In genomic region chr7:118801366-118801765, GRCh38 we compare ENCODE assay signal across 29 cellular contexts.
"Had no signal": no experiment of that assay in that cellular context is flagged by ENCODE, and none has a peak within 500 bp of the region (broad histone marks: within the 10 kb centered on the region; RNA-seq: fewer than 3 reads in every experiment).

No MANE protein-coding gene starts in this region.

- H3K27ac Mint-ChIP-seq: stimulated activated effector memory CD8-positive, alpha-beta T cell treated with anti-CD3 and anti-CD28 coated beads, Interleukin-12 subunit alpha, Interleukin-12 subunit beta, amount 100 ng/mL, for 72 hours; stimulated activated memory B cell treated with anti-CD40 and anti-IgM and Interleukin-4, amounts not matched to agents 10 μg/mL and 1 μg/mL and 100 μg/mL, for 72 hours; stimulated activated naive B cell treated with anti-CD40 and anti-IgM and Interleukin-4, amounts not matched to agents 10 μg/mL and 1 μg/mL and 100 μg/mL, for 72 hours; stimulated activated naive CD8-positive, alpha-beta T cell treated with anti-CD3 and anti-CD28 coated beads, Interleukin-15, amount 100 ng/mL, for 72 hours; stimulated activated naive CD8-positive, alpha-beta T cell treated with anti-CD3 and anti-CD28 coated beads, Interleukin-15, Interleukin-2, amounts not matched to agents 100 ng/mL and 50 ng/mL, for 24 hours; type B pancreatic cell had no signal

- ATAC-seq: stimulated activated effector memory CD8-positive, alpha-beta T cell treated with anti-CD3 and anti-CD28 coated beads, Interleukin-12 subunit alpha, Interleukin-12 subunit beta, amount 100 ng/mL, for 72 hours; stimulated activated memory B cell treated with anti-CD40 and anti-IgM and Interleukin-4, amounts not matched to agents 10 μg/mL and 1 μg/mL and 100 μg/mL, for 72 hours; stimulated activated naive B cell treated with anti-CD40 and anti-IgM and Interleukin-4, amounts not matched to agents 10 μg/mL and 1 μg/mL and 100 μg/mL, for 72 hours; stimulated activated naive CD8-positive, alpha-beta T cell treated with anti-CD3 and anti-CD28 coated beads, Interleukin-15, amount 100 ng/mL, for 72 hours; stimulated activated naive CD8-positive, alpha-beta T cell treated with anti-CD3 and anti-CD28 coated beads, Interleukin-15, Interleukin-2, amounts not matched to agents 100 U/mL and 50 U/mL, for 24 hours; upper lobe of right lung had no signal

- H3K4me3 ChIP-seq: stomach, suprapubic skin, testis, thoracic aorta, thyroid gland, tibial artery, tibial nerve, transverse colon, upper lobe of left lung, upper lobe of right lung, uterus, vagina had no signal

- H3K27ac ChIP-seq: stomach, suprapubic skin, testis, thoracic aorta, thyroid gland, tibial artery, tibial nerve, transverse colon, upper lobe of left lung, upper lobe of right lung, uterus, vagina had no signal

- H3K4me1 ChIP-seq: stomach, suprapubic skin, testis, thyroid gland, tibial artery, tibial nerve, transverse colon, upper lobe of left lung, upper lobe of right lung, uterus, vagina had no signal

- H3K36me3 Mint-ChIP-seq: stimulated activated effector memory CD8-positive, alpha-beta T cell treated with anti-CD3 and anti-CD28 coated beads, Interleukin-12 subunit alpha, Interleukin-12 subunit beta, amount 100 ng/mL, for 72 hours; stimulated activated memory B cell treated with anti-CD40 and anti-IgM and Interleukin-4, amounts not matched to agents 10 μg/mL and 1 μg/mL and 100 μg/mL, for 72 hours; stimulated activated naive B cell treated with anti-CD40 and anti-IgM and Interleukin-4, amounts not matched to agents 10 μg/mL and 1 μg/mL and 100 μg/mL, for 72 hours had no signal

- H3K36me3 ChIP-seq: stomach, suprapubic skin, thoracic aorta, thyroid gland, tibial artery, tibial nerve, transverse colon, upper lobe of left lung, upper lobe of right lung, uterus, vagina had no signal

- FAIRE-seq: urothelium cell line had no signal

- H3K4me3 Mint-ChIP-seq: stimulated activated effector memory CD8-positive, alpha-beta T cell treated with anti-CD3 and anti-CD28 coated beads, Interleukin-12 subunit alpha, Interleukin-12 subunit beta, amount 100 ng/mL, for 72 hours; stimulated activated memory B cell treated with anti-CD40 and anti-IgM and Interleukin-4, amounts not matched to agents 10 μg/mL and 1 μg/mL and 100 μg/mL, for 72 hours; stimulated activated naive B cell treated with anti-CD40 and anti-IgM and Interleukin-4, amounts not matched to agents 10 μg/mL and 1 μg/mL and 100 μg/mL, for 72 hours; stimulated activated naive CD8-positive, alpha-beta T cell treated with anti-CD3 and anti-CD28 coated beads, Interleukin-15, amount 100 ng/mL, for 72 hours; stimulated activated naive CD8-positive, alpha-beta T cell treated with anti-CD3 and anti-CD28 coated beads, Interleukin-15, Interleukin-2, amounts not matched to agents 100 ng/mL and 50 ng/mL, for 24 hours; type B pancreatic cell had no signal

- H3K9me3 ChIP-seq: suprapubic skin, testis, thoracic aorta, thyroid gland, tibial artery, tibial nerve, transverse colon, upper lobe of left lung, upper lobe of right lung, uterus, vagina had no signal

- H3K4me1 Mint-ChIP-seq: stimulated activated effector memory CD8-positive, alpha-beta T cell treated with anti-CD3 and anti-CD28 coated beads, Interleukin-12 subunit alpha, Interleukin-12 subunit beta, amount 100 ng/mL, for 72 hours; stimulated activated memory B cell treated with anti-CD40 and anti-IgM and Interleukin-4, amounts not matched to agents 10 μg/mL and 1 μg/mL and 100 μg/mL, for 72 hours; stimulated activated naive B cell treated with anti-CD40 and anti-IgM and Interleukin-4, amounts not matched to agents 10 μg/mL and 1 μg/mL and 100 μg/mL, for 72 hours; stimulated activated naive CD8-positive, alpha-beta T cell treated with anti-CD3 and anti-CD28 coated beads, Interleukin-15, amount 100 ng/mL, for 72 hours had no signal

- H3K27me3 Mint-ChIP-seq: stimulated activated memory B cell treated with anti-CD40 and anti-IgM and Interleukin-4, amounts not matched to agents 10 μg/mL and 1 μg/mL and 100 μg/mL, for 72 hours; stimulated activated naive B cell treated with anti-CD40 and anti-IgM and Interleukin-4, amounts not matched to agents 10 μg/mL and 1 μg/mL and 100 μg/mL, for 72 hours; stimulated activated naive CD8-positive, alpha-beta T cell treated with anti-CD3 and anti-CD28 coated beads, Interleukin-15, amount 100 ng/mL, for 72 hours; stimulated activated naive CD8-positive, alpha-beta T cell treated with anti-CD3 and anti-CD28 coated beads, Interleukin-15, Interleukin-2, amounts not matched to agents 100 ng/mL and 50 ng/mL, for 24 hours; type B pancreatic cell had no signal

- H3K27me3 ChIP-seq: stomach, suprapubic skin, testis, thyroid gland, tibial artery, tibial nerve, transverse colon, upper lobe of left lung, upper lobe of right lung, uterus, vagina had no signal

- DNase-seq: stimulated activated CD4-positive, alpha-beta T cell treated with anti-CD3 and anti-CD28 coated beads, Interleukin-2, amount 100 ng/mL, for 48 hours; stimulated activated CD4-positive, alpha-beta T cell treated with anti-CD3 and anti-CD28 coated beads, Interleukin-4, amount 100 ng/mL, for 1 hour; stimulated activated CD4-positive, alpha-beta T cell treated with anti-CD3 and anti-CD28 coated beads, Interleukin-4, amount 100 ng/mL, for 24 hours; stimulated activated CD4-positive, alpha-beta T cell treated with anti-CD3 and anti-CD28 coated beads, Interleukin-4, amount 100 ng/mL, for 4 hours; stimulated activated CD8-positive, alpha-beta memory T cell treated with anti-CD3 and anti-CD28 coated beads, Interleukin-4, amount 100 ng/mL, for 48 hours; stimulated activated naive B cell treated with anti-CD40 and anti-IgM and Interleukin-4, amounts not matched to agents 10 μg/mL and 1 μg/mL and 100 μg/mL, for 72 hours; stimulated activated naive CD4-positive, alpha-beta T cell; stimulated activated naive CD4-positive, alpha-beta T cell treated with Interleukin-2 at 50 U/mL for 16 hours; stimulated activated naive CD8-positive, alpha-beta T cell treated with anti-CD3 and anti-CD28 coated beads, Interleukin-15, amount 100 ng/mL, for 72 hours; stimulated activated naive CD8-positive, alpha-beta T cell treated with anti-CD3 and anti-CD28 coated beads, Interleukin-15, Interleukin-2, amounts not matched to agents 100 U/mL and 50 U/mL, for 24 hours; stomach; substantia nigra; testis; thyroid gland; tibial artery; transverse colon; trophoblast cell; upper lobe of left lung; upper lobe of right lung; uterus had no signal
